Comparison of ENCODE assay signal across 18 cellular contexts in the genomic region with DNA sequence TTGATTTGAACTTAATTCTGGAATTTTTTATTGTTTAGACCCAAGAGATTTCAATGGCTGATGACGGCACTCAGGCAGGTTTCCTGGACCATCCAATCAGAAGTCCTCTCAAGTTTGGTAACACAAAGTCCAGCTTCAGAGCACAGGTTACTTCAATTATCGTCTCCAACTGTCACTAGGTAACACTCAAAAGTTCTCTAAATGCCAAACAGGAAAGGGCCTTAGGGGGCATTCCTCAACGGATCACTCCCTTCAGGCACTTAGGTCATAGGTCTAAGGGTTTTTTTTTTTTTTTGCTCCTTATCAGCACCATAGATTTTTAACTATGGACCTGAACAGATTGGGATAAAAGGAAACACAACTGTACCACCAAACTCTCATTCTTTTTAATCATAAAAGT.
DNase-seq lines count a peak whose midpoint lies in the region; ATAC-seq and TF ChIP-seq lines count a peak whose summit lies in the region.
"Had no signal": no experiment of that assay in that cellular context is flagged by ENCODE, and none has a peak within 500 bp of the region (broad histone marks: within the 10 kb centered on the region; RNA-seq: fewer than 3 reads in every experiment).

No MANE protein-coding gene starts in this region.

- H3K27ac ChIP-seq in esophagus muscularis mucosa (replicated peaks in 1 of 4) (peak overlapping the region; percentile 70 to 82 (median 75)), muscle layer of colon (ENCODE audit: low read depth, low read length) (peak overlapping the region; percentile 64)
- H3K27ac ChIP-seq: C4-2B, ovary, PC-9 had no signal

- intact Hi-C loops in Right ventricle myocardium inferior (cut with DNase I) (no loop called here), left cardiac atrium (cut with DNase I) (no loop called here), esophagus muscularis mucosa (cut with DNase I) (no loop called here)

- TF ChIP-seq EP300 in esophagus muscularis mucosa (IDR thresholded peaks at IDR 0.05): no peak

- DNase-seq in Right ventricle myocardium inferior (ENCODE audit: missing footprints) (no peak), left cardiac atrium (no peak), esophagus muscularis mucosa (ENCODE audit: extremely low spot score) (no peak), Kasumi-1 (lab: John Stamatoyannopoulos, UW) (no peak), hypothalamus (lab: John Stamatoyannopoulos, UW) (no peak)
- DNase-seq in stimulated activated CD4-positive, alpha-beta T cell treated with anti-CD3 and anti-CD28 coated beads, Interleukin-4, amount 100 ng/mL, for 1 hour: no peak
- DNase-seq in central memory CD4-positive, alpha-beta T cell: no peak
- DNase-seq: activated CD4-positive, alpha-beta T cell treated with anti-CD3 and anti-CD28 coated beads, Interleukin-2, amount 50 U/mL, for 1 hour; activated naive CD4-positive, alpha-beta T cell; KBM-7; NCI-H1092 treated with DMSO at 0.1 percent for 48 hours; NCI-H2081 treated with DMSO at 0.1 percent for 48 hours; NCI-H524 treated with DMSO at 0.1 percent for 48 hours; ovary; PC-9; stimulated activated CD4-positive, alpha-beta T cell treated with anti-CD3 and anti-CD28 coated beads, Interleukin-4, amount 100 ng/mL, for 24 hours had no signal

- H3K4me1 ChIP-seq in esophagus muscularis mucosa: peaks cover 46 to 56% (median 52%) of the 10 kb centered on the region in 4 donors
- peaks cover 51% of the 10 kb centered on the region for H3K4me1 ChIP-seq in muscle layer of colon (ENCODE audit: insufficient read depth, low read length)

- TF ChIP-seq POLR2A in esophagus muscularis mucosa (IDR thresholded peaks at IDR 0.05; ENCODE audit: low read depth): no peak

- H3K9ac ChIP-seq in muscle layer of colon (ENCODE audit: low read length): no peak overlapping the region

- no peaks in the 10 kb centered on the region for H3K27me3 ChIP-seq in esophagus muscularis mucosa
- H3K27me3 ChIP-seq in muscle layer of colon (ENCODE audit: control insufficient read depth in 1 of 2, insufficient read depth in 2 of 2, low read length in 2 of 2): no peaks in the 10 kb centered on the region
- H3K27me3 ChIP-seq: ovary had no signal

- ATAC-seq in Right ventricle myocardium inferior (peak; percentile 35), left cardiac atrium (no peak)

- H3K4me3 ChIP-seq in esophagus muscularis mucosa (no peak overlapping the region), muscle layer of colon (ENCODE audit: low read depth in 1 of 2, low read length in 2 of 2) (no peak overlapping the region)
- H3K4me3 ChIP-seq: ovary, PC-9 had no signal

- H3K9me3 ChIP-seq in esophagus muscularis mucosa: no peaks in the 10 kb centered on the region
- H3K9me3 ChIP-seq in muscle layer of colon (ENCODE audit: low read length): no peaks in the 10 kb centered on the region
- H3K9me3 ChIP-seq: ovary had no signal

- no peak for TF ChIP-seq CTCF in esophagus muscularis mucosa (IDR thresholded peaks at IDR 0.05)

- no peaks in the 10 kb centered on the region for H3K36me3 ChIP-seq in esophagus muscularis mucosa
- H3K36me3 ChIP-seq in muscle layer of colon (ENCODE audit: insufficient read depth, low read length): no peaks in the 10 kb centered on the region
- H3K36me3 ChIP-seq: ovary had no signal

- WGBS in esophagus muscularis mucosa: 44% methylated on average over 3 of the region's 3 CpGs
